In genomic region chr20:33744181-33744580, GRCh38 we compare ENCODE assay signal across 24 cellular contexts.
"Had no signal": no experiment of that assay in that cellular context is flagged by ENCODE, and none has a peak within 500 bp of the region (broad histone marks: within the 10 kb centered on the region; RNA-seq: fewer than 3 reads in every experiment).

No MANE protein-coding gene starts in this region.

- H3K4me3 Mint-ChIP-seq: mesothelial cell of epicardium; naive thymus-derived CD4-positive, alpha-beta T cell; natural killer cell treated with Interleukin-12 subunit alpha and Interleukin-12 subunit beta and Interleukin-15 and Interleukin-18, amount 100 ng/mL, for 72 hours; stimulated activated memory B cell treated with anti-CD40 and anti-IgM and Interleukin-4, amounts not matched to agents 10 μg/mL and 1 μg/mL and 100 μg/mL, for 72 hours; stimulated activated naive CD8-positive, alpha-beta T cell treated with anti-CD3 and anti-CD28 coated beads, Interleukin-15, amount 100 ng/mL, for 72 hours had no signal

- H3K9me3 Mint-ChIP-seq: mesothelial cell of epicardium; naive thymus-derived CD4-positive, alpha-beta T cell; natural killer cell treated with Interleukin-12 subunit alpha and Interleukin-12 subunit beta and Interleukin-15 and Interleukin-18, amount 100 ng/mL, for 72 hours; stimulated activated naive CD8-positive, alpha-beta T cell treated with anti-CD3 and anti-CD28 coated beads, Interleukin-15, amount 100 ng/mL, for 72 hours had no signal

- H3K4me1 ChIP-seq: left ventricle myocardium inferior, pancreas, prostate gland, tibial nerve, uterus had no signal

- H3K27me3 Mint-ChIP-seq: naive thymus-derived CD4-positive, alpha-beta T cell; natural killer cell treated with Interleukin-12 subunit alpha and Interleukin-12 subunit beta and Interleukin-15 and Interleukin-18, amount 100 ng/mL, for 72 hours; stimulated activated memory B cell treated with anti-CD40 and anti-IgM and Interleukin-4, amounts not matched to agents 10 μg/mL and 1 μg/mL and 100 μg/mL, for 72 hours; stimulated activated naive CD8-positive, alpha-beta T cell treated with anti-CD3 and anti-CD28 coated beads, Interleukin-15, amount 100 ng/mL, for 72 hours had no signal

- H3K27ac ChIP-seq: hepatocyte, left ventricle myocardium inferior, prostate gland, skin epidermis, tibial nerve, uterus had no signal

- H3K4me1 Mint-ChIP-seq: mesothelial cell of epicardium; stimulated activated memory B cell treated with anti-CD40 and anti-IgM and Interleukin-4, amounts not matched to agents 10 μg/mL and 1 μg/mL and 100 μg/mL, for 72 hours; stimulated activated naive CD8-positive, alpha-beta T cell treated with anti-CD3 and anti-CD28 coated beads, Interleukin-15, amount 100 ng/mL, for 72 hours had no signal

- H3K27me3 ChIP-seq: hepatocyte, pancreas, tibial nerve, uterus had no signal

- ATAC-seq: naive thymus-derived CD4-positive, alpha-beta T cell; natural killer cell treated with Interleukin-12 subunit alpha and Interleukin-12 subunit beta and Interleukin-15 and Interleukin-18, amount 100 ng/mL, for 72 hours; sciatic nerve; stimulated activated memory B cell treated with anti-CD40 and anti-IgM and Interleukin-4, amounts not matched to agents 10 μg/mL and 1 μg/mL and 100 μg/mL, for 72 hours; stimulated activated naive CD8-positive, alpha-beta T cell treated with anti-CD3 and anti-CD28 coated beads, Interleukin-15, amount 100 ng/mL, for 72 hours had no signal

- DNase-seq: islet precursor cell; left ventricle myocardium inferior; mesendoderm; naive thymus-derived CD4-positive, alpha-beta T cell; pancreas; retina; right cardiac atrium; stimulated activated CD4-positive, alpha-beta T cell treated with anti-CD3 and anti-CD28 coated beads, Interleukin-12 subunit alpha, Interleukin-12 subunit beta, amount 100 ng/mL, for 4 hours; stimulated activated CD4-positive, alpha-beta T cell treated with anti-CD3 and anti-CD28 coated beads, Interleukin-15, amount 100 ng/mL, for 24 hours; stimulated activated CD4-positive, alpha-beta T cell treated with anti-CD3 and anti-CD28 coated beads, Interleukin-4, amount 100 ng/mL, for 24 hours; stimulated activated CD8-positive, alpha-beta memory T cell treated with anti-CD3 and anti-CD28 coated beads, Interleukin-4, amount 100 ng/mL, for 48 hours; stimulated activated naive CD4-positive, alpha-beta T cell treated with Interleukin-2 at 50 U/mL for 16 hours; stimulated activated naive CD8-positive, alpha-beta T cell treated with anti-CD3 and anti-CD28 coated beads, Interleukin-15, amount 100 ng/mL, for 72 hours; substantia nigra; uterus had no signal

- H3K4me3 ChIP-seq: hepatocyte, left ventricle myocardium inferior, lung, pancreas, prostate gland, skin epidermis, tibial nerve, uterus had no signal

- H3K9me3 ChIP-seq: left ventricle myocardium inferior, pancreas, prostate gland, tibial nerve, uterus had no signal

- H3K27ac Mint-ChIP-seq: mesothelial cell of epicardium; naive thymus-derived CD4-positive, alpha-beta T cell; natural killer cell treated with Interleukin-12 subunit alpha and Interleukin-12 subunit beta and Interleukin-15 and Interleukin-18, amount 100 ng/mL, for 72 hours; stimulated activated memory B cell treated with anti-CD40 and anti-IgM and Interleukin-4, amounts not matched to agents 10 μg/mL and 1 μg/mL and 100 μg/mL, for 72 hours had no signal

- H3K36me3 ChIP-seq: pancreas, prostate gland, uterus had no signal

- H3K4me2 ChIP-seq: hepatocyte had no signal
